ENCODE assay signal across 8 cellular contexts in genomic region chr16:4802659-4803287, GRCh38. TPM values are rescaled to one million over a fixed set of nuclear protein-coding genes. Genes with fewer than 3 reads are reported as not detected.
DNase-seq lines count a peak whose midpoint lies in the region; ATAC-seq and TF ChIP-seq lines count a peak whose summit lies in the region.

No MANE protein-coding gene starts in this region.

- 1% methylated on average over 18 to 51 of the region's 59 CpGs for WGBS in lower leg skin, 2 donors

- peak; percentile 92 for DNase-seq in NCI-H748 (lab: John Stamatoyannopoulos, UW; ENCODE audit: unreplicated experiment)
- peak; percentile 90 for DNase-seq in activated CD4-positive, alpha-beta memory T cell treated with anti-CD3 and anti-CD28 coated beads for 36 hours
- peak; percentile 87 to 96 (median 94) for DNase-seq in dorsolateral prefrontal cortex
- DNase-seq in lower leg skin (ENCODE audit: low spot score in 2 of 2) = peak; percentile 86 to 98
- DNase-seq in stimulated activated CD4-positive, alpha-beta T cell treated with anti-CD3 and anti-CD28 coated beads, Interleukin-4, amount 100 ng/mL, for 24 hours = peak; percentile 88

- intact Hi-C loops in activated CD4-positive, alpha-beta memory T cell treated with anti-CD3 and anti-CD28 coated beads for 36 hours (cut with micrococcal nuclease) = loop anchor here (1.0 to 2.0 kb wide), 5 partner anchors 34 to 156 kb away; partner anchors contain the start of genes ANKS3, DNAAF8, GLYR1 and NUDT16L1
- intact Hi-C loops in dorsolateral prefrontal cortex (cut with DNase I) (loop anchor here (2.0 to 5.0 kb wide), 5 partner anchors 35 to 155 kb away; partner anchors contain the start of genes GLYR1 (in 2 of the 2), UBN1 (in 2 of the 2), ANKS3 (in 1 of the 2) and DNAAF8 (in 1 of the 2)), lower leg skin (cut with DNase I; ENCODE audit: low total_unique reads) (no loop called here)

- H3K4me3 Mint-ChIP-seq in activated CD4-positive, alpha-beta memory T cell treated with anti-CD3 and anti-CD28 coated beads for 36 hours = peak overlapping the region; percentile 75

- H3K36me3 Mint-ChIP-seq in activated CD4-positive, alpha-beta memory T cell treated with anti-CD3 and anti-CD28 coated beads for 36 hours = peaks cover 12% of the 10 kb centered on the region

- peaks cover 9% of the 10 kb centered on the region for H3K4me1 Mint-ChIP-seq in activated CD4-positive, alpha-beta memory T cell treated with anti-CD3 and anti-CD28 coated beads for 36 hours (ENCODE audit: low read depth)

- POLR2A ChIA-PET in activated CD4-positive, alpha-beta memory T cell treated with anti-CD3 and anti-CD28 coated beads for 36 hours (lab: Charles Lee) = interaction anchor here (1.5 kb wide), 2 partner anchors 34 to 68 kb away, joined by 3 to 5 read pairs; partner anchors contain the start of genes ANKS3 and DNAAF8

- no peak for TF ChIP-seq POLR2A in lower leg skin (IDR thresholded peaks at IDR 0.05)

- H3K27me3 Mint-ChIP-seq in activated CD4-positive, alpha-beta memory T cell treated with anti-CD3 and anti-CD28 coated beads for 36 hours = no peaks in the 10 kb centered on the region

- no peak for TF ChIP-seq CTCF in C4-2B (conservative IDR thresholded peaks at IDR 0.05)
- TF ChIP-seq CTCF in dorsolateral prefrontal cortex (IDR thresholded peaks at IDR 0.05 in 54 of 56, conservative IDR thresholded peaks at IDR 0.05 in 2 of 56; ENCODE audit: low read depth in 1 of 56, partially characterized antibody in 56 of 56) = peak in 53 of 56 donors; percentile 16 to 74 (median 52)
- no peak for TF ChIP-seq CTCF in lower leg skin (IDR thresholded peaks at IDR 0.05)

- no peaks in the 10 kb centered on the region for H3K9me3 Mint-ChIP-seq in activated CD4-positive, alpha-beta memory T cell treated with anti-CD3 and anti-CD28 coated beads for 36 hours

- CTCF ChIA-PET in activated CD4-positive, alpha-beta memory T cell treated with anti-CD3 and anti-CD28 coated beads for 36 hours (lab: Charles Lee) = interaction anchor here (0.6 to 1.9 kb wide), 5 partner anchors 9 to 296 kb away, joined by 3 to 4 read pairs (median 3); partner anchors contain the start of genes ANKS3 and DNAAF8

- H3K27ac Mint-ChIP-seq in activated CD4-positive, alpha-beta memory T cell treated with anti-CD3 and anti-CD28 coated beads for 36 hours = no peak overlapping the region

- ATAC-seq in GM19438 (IDR thresholded peaks at IDR 0.05; ENCODE audit: low read depth, unreplicated experiment) (peak; percentile 81), HG03565 (IDR thresholded peaks at IDR 0.05; ENCODE audit: unreplicated experiment) (peak; percentile 82)

- H3K27ac ChIP-seq in C4-2B = peak overlapping the region; percentile 83
- H3K27ac ChIP-seq in dorsolateral prefrontal cortex = peak overlapping the region; percentile 56 to 99 (median 94)

- peak overlapping the region; percentile 64 to 97 (median 85) for H3K4me3 ChIP-seq in dorsolateral prefrontal cortex
- H3K4me3 ChIP-seq in lower leg skin (ENCODE audit: low read depth, poor library complexity, severe bottlenecking) = peak overlapping the region; percentile 51

- no peaks in the 10 kb centered on the region for H3K27me3 ChIP-seq in dorsolateral prefrontal cortex

RNA-seq across cellular contexts. Expression of gene ROGDI, which starts 0.3 kb away (rescaled TPM):
- total RNA-seq in activated CD4-positive, alpha-beta memory T cell treated with anti-CD3 and anti-CD28 coated beads for 36 hours = 1 to 10 TPM; 6.2 to 6.3 TPM
- 100 to 1,000 TPM in 114 of 120 experiments, 10 to 100 TPM in 6; 92.8 to 242 (median 139) TPM for total RNA-seq in dorsolateral prefrontal cortex
- total RNA-seq in lower leg skin = 10 to 100 TPM in 2 of 4 donors, 1 to 10 TPM in 2; 7.3 to 15.8 (median 10.2) TPM

RNA-seq across cellular contexts. Expression of gene SMIM22, which starts 7.6 kb away (rescaled TPM):
- total RNA-seq in activated CD4-positive, alpha-beta memory T cell treated with anti-CD3 and anti-CD28 coated beads for 36 hours = not detected
- total RNA-seq in dorsolateral prefrontal cortex (1 to 10 TPM in 1 of 120 experiments, under 1 TPM in 1, not detected in 118; 0.78 to 1.0 TPM), lower leg skin (10 to 100 TPM in 1 of 4 donors, 1 to 10 TPM in 2, not detected in 1; 6.6 to 10.6 (median 7.6) TPM)

RNA-seq across cellular contexts. Expression of gene SEPTIN12, which starts 14.6 kb away (rescaled TPM):
- not detected for total RNA-seq in activated CD4-positive, alpha-beta memory T cell treated with anti-CD3 and anti-CD28 coated beads for 36 hours
- total RNA-seq in dorsolateral prefrontal cortex (1 to 10 TPM in 60 of 120 experiments, under 1 TPM in 16, not detected in 44; 0.33 to 5.6 (median 1.7) TPM), lower leg skin (not detected)

RNA-seq across cellular contexts. Expression of gene ZNF500, which starts 35.8 kb away (rescaled TPM):
- total RNA-seq in activated CD4-positive, alpha-beta memory T cell treated with anti-CD3 and anti-CD28 coated beads for 36 hours = 10 to 100 TPM; 11.3 to 11.4 TPM
- total RNA-seq in dorsolateral prefrontal cortex (10 to 100 TPM; 15.4 to 45.7 (median 25.2) TPM), lower leg skin (10 to 100 TPM; 12.6 to 23.3 (median 20.5) TPM)

RNA-seq across cellular contexts. Expression of gene GLYR1, which starts 44.3 kb away (rescaled TPM):
- total RNA-seq in activated CD4-positive, alpha-beta memory T cell treated with anti-CD3 and anti-CD28 coated beads for 36 hours = 10 to 100 TPM; 71.6 to 73.3 TPM
- total RNA-seq in dorsolateral prefrontal cortex (100 to 1,000 TPM in 117 of 120 experiments, 10 to 100 TPM in 3; 91.8 to 145 (median 122) TPM), lower leg skin (10 to 100 TPM; 36.8 to 52.6 (median 51.3) TPM)

Comparison
In these comparisons a context has a peak if more than half of its experiments do, and no peak if none do; other contexts are left out.
1. Peak in every context shown above with its lines: DNase-seq, ATAC-seq, H3K4me3 ChIP-seq and H3K27ac ChIP-seq.
2. CTCF ChIP-seq: peak in dorsolateral prefrontal cortex (53 of 56); none in C4-2B (single experiment) and lower leg skin (0 of 3).
3. RNA of gene ROGDI, which starts 0.3 kb away (total RNA-seq): 92.8 to 242 TPM in dorsolateral prefrontal cortex; 7.3 to 15.8 TPM in lower leg skin and 6.2 to 6.3 TPM in activated CD4-positive, alpha-beta memory T cell treated with anti-CD3 and anti-CD28 coated beads for 36 hours; every median in the first group is over 4 times any median in the second.